ENCODE assay signal across 23 cellular contexts in the genomic region with DNA sequence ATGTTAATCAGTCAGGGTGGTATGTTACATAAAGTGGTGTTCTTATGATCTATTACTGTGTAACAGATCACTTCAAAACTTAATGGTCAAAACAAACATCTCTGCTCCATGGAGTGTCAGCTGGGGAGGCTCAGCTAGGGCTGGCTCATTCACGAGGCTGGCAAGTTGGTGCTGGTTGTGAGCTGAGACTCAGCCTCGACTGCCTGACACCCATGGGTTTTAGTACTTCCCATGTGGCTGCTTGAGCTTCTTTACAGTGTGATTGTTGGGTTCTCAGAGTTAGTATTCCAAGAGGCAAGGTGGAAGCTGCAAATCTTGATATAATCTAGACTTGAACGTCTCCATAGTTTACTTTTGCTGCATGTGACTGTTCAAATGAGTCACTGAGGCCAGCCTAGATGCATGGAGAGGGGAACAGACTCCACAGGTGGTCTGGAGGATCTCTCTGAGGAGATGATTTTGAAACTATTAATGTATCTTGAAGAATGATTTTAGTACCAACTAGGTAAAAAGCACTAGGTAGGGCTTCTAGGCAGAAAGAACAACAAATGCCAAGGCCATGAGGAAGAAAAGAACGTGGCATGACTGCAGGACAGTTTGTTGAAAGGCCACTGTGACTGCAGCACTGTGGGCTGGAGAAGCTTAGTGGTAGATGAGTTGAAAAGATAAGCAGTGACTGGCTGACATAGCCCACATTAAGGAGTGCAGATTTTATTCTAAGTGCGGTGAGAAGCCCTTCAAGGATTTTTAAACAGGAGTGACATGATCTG.
DNase-seq lines count a peak whose midpoint lies in the region; ATAC-seq and TF ChIP-seq lines count a peak whose summit lies in the region.
"Had no signal": no experiment of that assay in that cellular context is flagged by ENCODE, and none has a peak within 500 bp of the region (broad histone marks: within the 10 kb centered on the region; RNA-seq: fewer than 3 reads in every experiment).

No MANE protein-coding gene starts in this region.

- BruUV-seq in PC-9 (replicated peaks; lab: Mats Ljungman, UMichigan), result no TSS peak

- CTCF ChIA-PET in PC-9 (lab: Charles Lee), result no interaction called here

- no peak overlapping the region for H3K18ac ChIP-seq in mesenchymal stem cell (ENCODE audit: low read depth in 1 of 2, low read length in 2 of 2)

- TF ChIP-seq CTCF in DND-41 (IDR thresholded peaks at IDR 0.05; ENCODE audit: borderline replicate concordance, extremely low read depth, low read length, poor library complexity, severe bottlenecking), result no peak
- TF ChIP-seq CTCF in endothelial cell (IDR thresholded peaks at IDR 0.05; ENCODE audit: unreplicated experiment), result no peak
- TF ChIP-seq CTCF in PC-9 (conservative IDR thresholded peaks at IDR 0.05), result no peak

- intact Hi-C loops in PC-9 (cut with micrococcal nuclease; ENCODE audit: unreplicated experiment), result no loop called here

- H4K91ac ChIP-seq in mesenchymal stem cell (ENCODE audit: low read length), result no peak overlapping the region

- H3K4me3 ChIP-seq in DND-41 (ENCODE audit: low read depth in 1 of 2, low read length in 2 of 2), result no peak overlapping the region
- no peak overlapping the region for H3K4me3 ChIP-seq in mesenchymal stem cell (ENCODE audit: insufficient read depth in 1 of 2, low read depth in 1 of 2, low read length in 2 of 2)
- no peak overlapping the region for H3K4me3 ChIP-seq in PC-9
- H3K4me3 ChIP-seq: GM12878, MG63, SK-N-MC had no signal

- no peak for DNase-seq in DND-41
- DNase-seq in H4 (ENCODE audit: low spot score), result peak; percentile 32
- peak; percentile 25 for DNase-seq in RPMI7951 (ENCODE audit: low read depth)
- DNase-seq in mesenchymal stem cell, result peak; percentile 61
- DNase-seq in NCI-H1092 (lab: John Stamatoyannopoulos, UW), result no peak
- no peak for DNase-seq in endothelial cell (ENCODE audit: low spot score)
- no peak for DNase-seq in PC-9
- DNase-seq: C1 segment of cervical spinal cord; CD4-positive, alpha-beta memory T cell; COR-L47; DMS53; KG1; MG63; NCI-H1105; NCI-H1436 treated with DMSO at 0.1 percent for 48 hours; NCI-H1930; NCI-H2107; NCI-H526 treated with DMSO at 0.1 percent for 48 hours; SHP77 treated with DMSO at 0.1 percent for 48 hours had no signal

- peaks cover 6% of the 10 kb centered on the region for H3K9me3 Mint-ChIP-seq in endothelial cell (ENCODE audit: unreplicated experiment)

- no peak overlapping the region for H3K4ac ChIP-seq in mesenchymal stem cell (ENCODE audit: low read depth in 1 of 2, low read length in 2 of 2)

- no peak overlapping the region for H3K4me2 ChIP-seq in DND-41 (ENCODE audit: insufficient read depth, low read length)
- H3K4me2 ChIP-seq in mesenchymal stem cell (ENCODE audit: low read length, poor library complexity, severe bottlenecking), result no peak overlapping the region
- H3K4me2 ChIP-seq in PC-9, result no peak overlapping the region

- H3K4me1 Mint-ChIP-seq in endothelial cell (ENCODE audit: unreplicated experiment), result no peaks in the 10 kb centered on the region
- H3K4me1 Mint-ChIP-seq: CD4-positive, alpha-beta memory T cell had no signal

- H2BK12ac ChIP-seq in mesenchymal stem cell (ENCODE audit: low read length in 2 of 2), result no peak overlapping the region

- no peaks in the 10 kb centered on the region for H3K79me1 ChIP-seq in mesenchymal stem cell (replicated peaks; ENCODE audit: low read length, poor library complexity, severe bottlenecking)

- H3K23ac ChIP-seq in mesenchymal stem cell (ENCODE audit: low read length in 2 of 2), result no peak overlapping the region

- H3K36me3 Mint-ChIP-seq in endothelial cell (ENCODE audit: low read depth, unreplicated experiment), result peaks cover 12% of the 10 kb centered on the region

- WGBS in mesenchymal stem cell, result 36% methylated on average over 5 of the region's 5 CpGs

- no peaks in the 10 kb centered on the region for H3F3A ChIP-seq in PC-9 (ENCODE audit: insufficient read depth, low read depth)

- H4K20me1 ChIP-seq in DND-41 (ENCODE audit: insufficient read depth, low read length) (no peaks in the 10 kb centered on the region), PC-9 (ENCODE audit: insufficient read depth) (no peaks in the 10 kb centered on the region)

- H2AK5ac ChIP-seq in mesenchymal stem cell (ENCODE audit: low read length, severe bottlenecking), result no peak overlapping the region

- H3K36me3 ChIP-seq in DND-41 (ENCODE audit: insufficient read depth, low read length), result no peaks in the 10 kb centered on the region
- H3K36me3 ChIP-seq in mesenchymal stem cell (ENCODE audit: control insufficient read depth in 1 of 2, insufficient read depth in 2 of 2, low read depth in 1 of 2, low read length in 2 of 2), result no peaks in the 10 kb centered on the region
- no peaks in the 10 kb centered on the region for H3K36me3 ChIP-seq in PC-9 (ENCODE audit: low read depth)
- H3K36me3 ChIP-seq: MG63 had no signal

- POLR2A ChIA-PET in PC-9 (lab: Charles Lee; ENCODE audit: unreplicated experiment), result no interaction called here

- no peak overlapping the region for H4K8ac ChIP-seq in mesenchymal stem cell (ENCODE audit: low read length)

- H2BK15ac ChIP-seq in mesenchymal stem cell (ENCODE audit: low read depth, poor library complexity, severe bottlenecking), result no peak overlapping the region

- H3K4me3 Mint-ChIP-seq in endothelial cell (ENCODE audit: unreplicated experiment), result no peak overlapping the region
- H3K4me3 Mint-ChIP-seq: CD4-positive, alpha-beta memory T cell had no signal

- H3K4me1 ChIP-seq in DND-41 (ENCODE audit: insufficient read depth, low read length), result no peaks in the 10 kb centered on the region
- no peaks in the 10 kb centered on the region for H3K4me1 ChIP-seq in mesenchymal stem cell (ENCODE audit: control insufficient read depth, insufficient read depth, low read depth, low read length)
- H3K4me1 ChIP-seq in PC-9 (replicated peaks; ENCODE audit: insufficient read depth), result no peaks in the 10 kb centered on the region

- H3K79me2 ChIP-seq in DND-41 (ENCODE audit: insufficient read depth, low read length) (no peaks in the 10 kb centered on the region), PC-9 (ENCODE audit: low read depth) (no peaks in the 10 kb centered on the region)

- no peak overlapping the region for H3K9ac ChIP-seq in DND-41 (ENCODE audit: low read depth, low read length)
- no peak overlapping the region for H3K9ac ChIP-seq in mesenchymal stem cell (ENCODE audit: low read length)

- no peak overlapping the region for H3K27ac Mint-ChIP-seq in endothelial cell (ENCODE audit: unreplicated experiment)
- H3K27ac Mint-ChIP-seq: CD4-positive, alpha-beta memory T cell had no signal

- no peaks in the 10 kb centered on the region for H3K9me2 ChIP-seq in PC-9 (ENCODE audit: insufficient read depth)

- peaks cover 1% of the 10 kb centered on the region for H3K27me3 Mint-ChIP-seq in endothelial cell (ENCODE audit: unreplicated experiment)

- H2BK120ac ChIP-seq in mesenchymal stem cell (ENCODE audit: low read depth, low read length), result no peak overlapping the region

- H3K27ac ChIP-seq in DND-41 (ENCODE audit: low read length), result no peak overlapping the region
- no peak overlapping the region for H3K27ac ChIP-seq in mesenchymal stem cell (ENCODE audit: low read length, poor library complexity, severe bottlenecking)
- no peak overlapping the region for H3K27ac ChIP-seq in PC-9
- H3K27ac ChIP-seq: SK-N-MC had no signal

- H3K27me3 ChIP-seq in DND-41 (ENCODE audit: insufficient read depth, low read length, poor library complexity) (no peaks in the 10 kb centered on the region), mesenchymal stem cell (ENCODE audit: control insufficient read depth in 1 of 2, insufficient read depth in 1 of 2, low read length in 2 of 2) (peaks cover 4 to 6% of the 10 kb centered on the region in 2 experiments), PC-9 (ENCODE audit: insufficient read depth, low read depth) (no peaks in the 10 kb centered on the region; the same call in 1 of the 2 replicates)
- H3K27me3 ChIP-seq: MG63 had no signal

- H3K9me3 ChIP-seq in DND-41 (ENCODE audit: insufficient read depth, low read length, severe bottlenecking) (no peaks in the 10 kb centered on the region), mesenchymal stem cell (ENCODE audit: control insufficient read depth, low read length) (no peaks in the 10 kb centered on the region), PC-9 (ENCODE audit: insufficient read depth, low read depth) (no peaks in the 10 kb centered on the region)
- H3K9me3 ChIP-seq: MG63 had no signal

- no peak overlapping the region for H3K14ac ChIP-seq in mesenchymal stem cell (ENCODE audit: low read length in 2 of 2)

- H2BK5ac ChIP-seq in mesenchymal stem cell (ENCODE audit: low read depth, low read length, poor library complexity, severe bottlenecking), result no peak overlapping the region

- ATAC-seq in DND-41 (ENCODE audit: insufficient read depth, low read depth), result peak; percentile 60
- ATAC-seq: GM12878, HCT116, Panc1 had no signal

- H2AFZ ChIP-seq in DND-41 (ENCODE audit: low read depth, low read length) (no peak overlapping the region), mesenchymal stem cell (ENCODE audit: low read depth, low read length) (no peak overlapping the region), PC-9 (no peak overlapping the region)

Comparison
In these comparisons a context has a peak if more than half of its experiments do, and no peak if none do; other contexts are left out.
1. DNase-seq: peak in H4 (single experiment), RPMI7951 (single experiment) and mesenchymal stem cell (single experiment); none in DND-41 (single experiment), NCI-H1092 (single experiment), endothelial cell (single experiment) and PC-9 (0 of 2).